Comparison of ENCODE assay signal across 1 cellular context in genomic region chr4:76687730-76688441, GRCh38.
TF ChIP-seq lines count a peak whose summit lies in the region.

No MANE protein-coding gene starts in this region.

TF ChIP-seq in GM12878, 131 proteins besides CTCF, POLR2A, EP300 and RAD21 (continued from another document):
- TF ChIP-seq GATAD2B (conservative IDR thresholded peaks at IDR 0.05; ENCODE audit: low read depth): no peak
- TF ChIP-seq ESRRA (IDR thresholded peaks at IDR 0.05; ENCODE audit: low read length): no peak
- TF ChIP-seq CBX5 (IDR thresholded peaks at IDR 0.05; ENCODE audit: low read depth): no peak
- no peak for TF ChIP-seq E2F8 (IDR thresholded peaks at IDR 0.05; ENCODE audit: low read depth, partially characterized antibody)
- no peak for TF ChIP-seq MLLT1 (IDR thresholded peaks at IDR 0.05)
- TF ChIP-seq ZNF384 (IDR thresholded peaks at IDR 0.05; ENCODE audit: borderline replicate concordance, low read depth, low read length): no peak
- TF ChIP-seq BCLAF1 (IDR thresholded peaks at IDR 0.05): no peak
- TF ChIP-seq ATF3 (IDR thresholded peaks at IDR 0.05; ENCODE audit: borderline replicate concordance, extremely low read depth, low read depth, low read length): no peak
- TF ChIP-seq KDM1A (IDR thresholded peaks at IDR 0.05; ENCODE audit: borderline replicate concordance): no peak
- TF ChIP-seq NRF1 (conservative IDR thresholded peaks at IDR 0.05; ENCODE audit: low read depth, low read length): no peak
- TF ChIP-seq FOS (IDR thresholded peaks at IDR 0.05; ENCODE audit: borderline replicate concordance, extremely low read depth, insufficient read length): no peak
